28 cellular contexts compared by ENCODE assay signal in genomic region chr12:107207931-107208515, GRCh38.
A peak's percentile ranks its signal among the peaks of the same experiment; 100 is the strongest.
DNase-seq lines count a peak whose midpoint lies in the region; ATAC-seq and TF ChIP-seq lines count a peak whose summit lies in the region.
"Had no signal": no experiment of that assay in that cellular context is flagged by ENCODE, and none has a peak within 500 bp of the region (broad histone marks: within the 10 kb centered on the region; RNA-seq: fewer than 3 reads in every experiment).

No MANE protein-coding gene starts in this region.

- H3K27me3 ChIP-seq in SJCRH30, result no peaks in the 10 kb centered on the region
- H3K27me3 ChIP-seq: cardiac muscle cell, tibial artery had no signal

- DNase-seq in EL, result peak; percentile 75
- peak in 1 of 2 experiments; percentile 13 for DNase-seq in SJCRH30
- DNase-seq in dedifferentiated amniotic fluid mesenchymal stem cell (ENCODE audit: extremely low spot score), result peak; percentile 46
- peak; percentile 28 for DNase-seq in retinal pigment epithelial cell (ENCODE audit: low read depth)
- DNase-seq in RKO (ENCODE audit: low spot score), result no peak
- no peak for DNase-seq in mucosa of gallbladder (ENCODE audit: low spot score)
- DNase-seq: activated CD4-positive, alpha-beta T cell treated with anti-CD3 and anti-CD28 coated beads, Interleukin-2, amount 50 U/mL, for 1 hour; activated gamma-delta T cell treated with Interleukin-2 at 50 U/mL for 16 hours; activated T-cell treated with anti-CD3 and anti-CD28 coated beads, Interleukin-2, amount 50 U/mL, for 4 hours; Calu3; esophagus squamous epithelium; GOT3; hypothalamus; immature natural killer cell; naive thymus-derived CD8-positive, alpha-beta T cell; NCI-H1092 treated with DMSO at 0.1 percent for 48 hours; NCI-H187; NCI-H526; nucleus accumbens; SIG-M5; stimulated activated CD8-positive, alpha-beta memory T cell treated with anti-CD3 and anti-CD28 coated beads, Interleukin-4, amount 100 ng/mL, for 48 hours; tibial artery had no signal

- no peak for ATAC-seq in GM21360 (IDR thresholded peaks at IDR 0.05; ENCODE audit: unreplicated experiment)
- ATAC-seq: activated T-cell treated with anti-CD3 and anti-CD28 coated beads, Interleukin-2, amount 50 U/mL, for 4 hours; gastroesophageal sphincter; left lobe of liver; naive thymus-derived CD8-positive, alpha-beta T cell had no signal

- peaks cover 10% of the 10 kb centered on the region for H3K4me1 ChIP-seq in SJCRH30
- H3K4me1 ChIP-seq: esophagus squamous epithelium, gastroesophageal sphincter, tibial artery had no signal

- H3K36me3 ChIP-seq in SJCRH30, result no peaks in the 10 kb centered on the region
- H3K36me3 ChIP-seq: cardiac muscle cell, esophagus squamous epithelium, gastroesophageal sphincter, tibial artery had no signal

- H3K4me3 ChIP-seq in SJCRH30 (no peak overlapping the region), retinal pigment epithelial cell (ENCODE audit: low read length) (no peak overlapping the region)
- H3K4me3 ChIP-seq: cardiac muscle cell, esophagus squamous epithelium, gastroesophageal sphincter, skin epidermis, tibial artery had no signal

- no peak for TF ChIP-seq CTCF in retinal pigment epithelial cell (conservative IDR thresholded peaks at IDR 0.05; ENCODE audit: low read depth, low read length)

- H3K27ac ChIP-seq in SJCRH30, result peak overlapping the region; percentile 13; the same call in 1 of the 2 replicates
- H3K27ac ChIP-seq: C4-2B, cardiac muscle cell, esophagus squamous epithelium, gastroesophageal sphincter, skin epidermis, tibial artery had no signal

- H3K9me3 ChIP-seq in SJCRH30 (replicated peaks), result 0 out of 2 replicates have a peak, but pooled peaks cover 3% of the 10 kb centered on the region
- H3K9me3 ChIP-seq: esophagus squamous epithelium, tibial artery had no signal

Comparison
In these comparisons a context has a peak if more than half of its experiments do, and no peak if none do; other contexts are left out.
1. DNase-seq: peak in EL (single experiment), dedifferentiated amniotic fluid mesenchymal stem cell (single experiment) and retinal pigment epithelial cell (single experiment); none in RKO (single experiment) and mucosa of gallbladder (single experiment).